38 cellular contexts compared by ENCODE assay signal in genomic region chrX:55598333-55598732, GRCh38. TPM values are rescaled to one million over a fixed set of nuclear protein-coding genes. Genes with fewer than 3 reads are reported as not detected.
"Had no signal": no experiment of that assay in that cellular context is flagged by ENCODE, and none has a peak within 500 bp of the region (broad histone marks: within the 10 kb centered on the region; RNA-seq: fewer than 3 reads in every experiment).

No MANE protein-coding gene starts in this region.

- H3K4me3 ChIP-seq: MG63 had no signal

- H3K9ac ChIP-seq: KMS-11 had no signal

- H3K36me3 ChIP-seq: MG63 had no signal

- H3K9me3 ChIP-seq: MG63 had no signal

- H3K27ac ChIP-seq: KMS-11 had no signal

- DNase-seq: Karpas-422, Kasumi-1, MG63, MM.1S, MV-4-11, NCI-H1048, NCI-H1092, NCI-H1092 treated with DMSO at 0.1 percent for 48 hours, NCI-H1105, NCI-H1105 treated with DMSO at 0.1 percent for 48 hours, NCI-H1417, NCI-H1417 treated with DMSO at 0.1 percent for 48 hours, NCI-H1436, NCI-H1436 treated with DMSO at 0.1 percent for 48 hours, NCI-H146, NCI-H1694, NCI-H1694 treated with DMSO at 0.1 percent for 48 hours, NCI-H187, NCI-H187 treated with DMSO at 0.1 percent for 48 hours, NCI-H1930, NCI-H2029, NCI-H2029 treated with DMSO at 0.1 percent for 48 hours, NCI-H2081, NCI-H2081 treated with DMSO at 0.1 percent for 48 hours, NCI-H2107, NCI-H2171, NCI-H2171 treated with DMSO at 0.1 percent for 48 hours, NCI-H2227 treated with DMSO at 0.1 percent for 48 hours, NCI-H226, NCI-H345, NCI-H446, NCI-H446 treated with DMSO at 0.1 percent for 48 hours, NCI-H510A had no signal

- H3K27me3 ChIP-seq: MG63 had no signal

- H3K4me2 ChIP-seq: KMS-11 had no signal

RNA-seq across cellular contexts. Expression of gene FOXR2, which starts 24.9 kb away (rescaled TPM):
- total RNA-seq: LHCN-M2, M059J, MCF 10A, NCI-H460 had no signal
